ENCODE assay signal across 12 cellular contexts in genomic region chr16:15507299-15507958, GRCh38.
DNase-seq lines count a peak whose midpoint lies in the region; ATAC-seq and TF ChIP-seq lines count a peak whose summit lies in the region.
"Had no signal": no experiment of that assay in that cellular context is flagged by ENCODE, and none has a peak within 500 bp of the region (broad histone marks: within the 10 kb centered on the region; RNA-seq: fewer than 3 reads in every experiment).

No MANE protein-coding gene starts in this region.

- peak overlapping the region in 3 of 4 donors; percentile 8 to 45 (median 22) for H3K27ac ChIP-seq in sigmoid colon
- H3K27ac ChIP-seq: prostate gland had no signal

- no peak for ATAC-seq in HG02840 (IDR thresholded peaks at IDR 0.05; ENCODE audit: low FRiP score, unreplicated experiment)

- WGBS in sigmoid colon, 2 donors, result 31 to 41% methylated on average over 8 of the region's 8 CpGs

- peaks cover 2% of the 10 kb centered on the region for H3K9me3 Mint-ChIP-seq in glutamatergic neuron (ENCODE audit: unreplicated experiment)
- H3K9me3 Mint-ChIP-seq: central memory CD8-positive, alpha-beta T cell had no signal

- H3K36me3 Mint-ChIP-seq in glutamatergic neuron (ENCODE audit: unreplicated experiment), result no peaks in the 10 kb centered on the region

- H3K27me3 Mint-ChIP-seq in glutamatergic neuron (ENCODE audit: unreplicated experiment), result peaks cover 4% of the 10 kb centered on the region
- H3K27me3 Mint-ChIP-seq: central memory CD8-positive, alpha-beta T cell had no signal

- H3K27me3 ChIP-seq in sigmoid colon, result no peaks in the 10 kb centered on the region

- in situ Hi-C loops in Caki2 (cut with HindIII; ENCODE audit: low pct_unique_long_range_greater_than_20kb, low sequenced_read_pairs), result loop anchor here (25.0 kb wide), 1 partner anchor 95 kb away; no protein-coding TSS in a partner anchor

- no peak for TF ChIP-seq EP300 in sigmoid colon (IDR thresholded peaks at IDR 0.05)

- peaks cover 17% of the 10 kb centered on the region for H3K4me1 Mint-ChIP-seq in glutamatergic neuron (ENCODE audit: low read depth, unreplicated experiment)

- intact Hi-C loops in sigmoid colon (cut with DNase I), result no loop called here

- H3K4me1 ChIP-seq in sigmoid colon, result peaks cover 0 to 14% (median 13%) of the 10 kb centered on the region in 4 donors
- H3K4me1 ChIP-seq: prostate gland had no signal

- H3K4me3 ChIP-seq in sigmoid colon, result no peak overlapping the region
- H3K4me3 ChIP-seq: prostate gland had no signal

- H3K27ac Mint-ChIP-seq in glutamatergic neuron (ENCODE audit: unreplicated experiment), result peak overlapping the region; percentile 19

- no peaks in the 10 kb centered on the region for H3K36me3 ChIP-seq in sigmoid colon
- H3K36me3 ChIP-seq: prostate gland had no signal

- no peaks in the 10 kb centered on the region for H3K9me3 ChIP-seq in sigmoid colon
- H3K9me3 ChIP-seq: prostate gland had no signal

- TF ChIP-seq CTCF in glutamatergic neuron (IDR thresholded peaks at IDR 0.05; ENCODE audit: partially characterized antibody, unreplicated experiment) (no peak), sigmoid colon (IDR thresholded peaks at IDR 0.05) (no peak)

- H3K4me3 Mint-ChIP-seq in glutamatergic neuron (ENCODE audit: unreplicated experiment), result no peak overlapping the region
- H3K4me3 Mint-ChIP-seq: central memory CD8-positive, alpha-beta T cell had no signal

- TF ChIP-seq POLR2A in sigmoid colon (IDR thresholded peaks at IDR 0.05), result no peak

- peak; percentile 86 for DNase-seq in Caki2 (ENCODE audit: low read depth)
- peak; percentile 57 for DNase-seq in amniotic stem cell (lab: John Stamatoyannopoulos, UW)
- DNase-seq in glutamatergic neuron, result peak; percentile 44
- DNase-seq in sigmoid colon, result no peak
- DNase-seq in stimulated activated naive CD4-positive, alpha-beta T cell treated with Interleukin-2 at 50 U/mL for 16 hours (lab: John Stamatoyannopoulos, UW), result no peak
- no peak for DNase-seq in NCI-H748 treated with DMSO at 0.1 percent for 48 hours (lab: John Stamatoyannopoulos, UW)
- DNase-seq in activated T-cell treated with anti-CD3 and anti-CD28 coated beads for 4 hours, result no peak
- DNase-seq: DMS53, NCI-H2029 had no signal

Comparison
In these comparisons a context has a peak if more than half of its experiments do, and no peak if none do; other contexts are left out.
1. DNase-seq: peak in Caki2 (single experiment), amniotic stem cell (single experiment) and glutamatergic neuron (single experiment); none in sigmoid colon (single experiment), stimulated activated naive CD4-positive, alpha-beta T cell treated with Interleukin-2 at 50 U/mL for 16 hours (single experiment), NCI-H748 treated with DMSO at 0.1 percent for 48 hours (single experiment) and activated T-cell treated with anti-CD3 and anti-CD28 coated beads for 4 hours (single experiment).